In genomic region chrX:40647307-40648197, GRCh38 we compare ENCODE assay signal across 8 cellular contexts. TPM values are rescaled to one million over a fixed set of nuclear protein-coding genes. Genes with fewer than 3 reads are reported as not detected.
DNase-seq lines count a peak whose midpoint lies in the region; ATAC-seq and TF ChIP-seq lines count a peak whose summit lies in the region.

Gene CXorf38 (minus strand): TSS chrX:40647561. CDS start chrX:40647520, 41 bp downstream.

- H3K27me3 Mint-ChIP-seq in T-cell = no peaks in the 10 kb centered on the region
- H3K27me3 Mint-ChIP-seq in progenitor cell of endocrine pancreas = no peaks in the 10 kb centered on the region

- H3K9me3 Mint-ChIP-seq in T-cell (no peaks in the 10 kb centered on the region), progenitor cell of endocrine pancreas (ENCODE audit: low read depth) (peaks cover 4% of the 10 kb centered on the region)

- H3K27ac ChIP-seq in adrenal gland (peak within 1 kb of the TSS; percentile 46 to 87 (median 71)), heart left ventricle (peak within 1 kb of the TSS; percentile 57 to 88 (median 84)), upper lobe of right lung (peak within 1 kb of the TSS; percentile 79)

- no peaks in the 10 kb centered on the region for H3K27me3 ChIP-seq in adrenal gland
- H3K27me3 ChIP-seq in heart left ventricle = peaks cover 0 to 3% (median 0%) of the 10 kb centered on the region in 9 donors
- no peaks in the 10 kb centered on the region for H3K27me3 ChIP-seq in upper lobe of right lung

- POLR2A ChIA-PET in T-cell (lab: Charles Lee) = interaction anchor here in 1 of 2 donors (0.6 kb wide), 1 partner anchor 83 kb away, joined by 7 read pairs; no protein-coding TSS in a partner anchor

- CTCF ChIA-PET in T-cell (lab: Charles Lee) = interaction anchor here (0.7 to 1.3 kb wide), 2 partner anchors 103 to 468 kb away, joined by 3 to 5 read pairs; no protein-coding TSS in a partner anchor

- peak within 1 kb of the TSS; percentile 93 to 95 for H3K27ac Mint-ChIP-seq in T-cell
- peak within 1 kb of the TSS; percentile 94 for H3K27ac Mint-ChIP-seq in progenitor cell of endocrine pancreas

- in situ Hi-C loops in GM13976 (cut with MboI; ENCODE audit: low sequenced_read_pairs, unreplicated experiment) = loop anchor here (10.0 kb wide), 1 partner anchor 103 kb away; no protein-coding TSS in a partner anchor

- ATAC-seq in HG02852 (IDR thresholded peaks at IDR 0.05; ENCODE audit: unreplicated experiment) = peak; percentile 73
- peak; percentile 75 to 80 (median 76) for ATAC-seq in T-cell (replicated peaks in 1 of 4)
- ATAC-seq in heart left ventricle = peak; percentile 76 to 93 (median 88)
- ATAC-seq in upper lobe of right lung = peak; percentile 90

- H3K4me3 Mint-ChIP-seq in T-cell (peak within 1 kb of the TSS; percentile 88 to 95 (median 95)), progenitor cell of endocrine pancreas (ENCODE audit: low read depth) (peak within 1 kb of the TSS; percentile 93)

- H3K36me3 ChIP-seq in adrenal gland (replicated peaks in 1 of 2) (no peaks in the 10 kb centered on the region), heart left ventricle (peaks cover 0 to 19% (median 8%) of the 10 kb centered on the region in 9 donors), upper lobe of right lung (no peaks in the 10 kb centered on the region)

- intact Hi-C loops in adrenal gland (cut with DNase I) = loop anchor here in 1 of 2 donors (10.0 kb wide), 1 partner anchor 103 kb away; no protein-coding TSS in a partner anchor
- intact Hi-C loops in heart left ventricle (cut with DNase I) = loop anchor here in 4 of 10 donors (5.0 to 10.0 kb wide), 3 partner anchors 63 to 105 kb away; partner anchors contain the start of genes ATP6AP2 (in 1 of the 4) and MED14 (in 1 of the 4)
- intact Hi-C loops in upper lobe of right lung (cut with DNase I) = no loop called here

- peaks cover 35 to 51% (median 43%) of the 10 kb centered on the region in 3 donors for H3K4me1 Mint-ChIP-seq in T-cell
- H3K4me1 Mint-ChIP-seq in progenitor cell of endocrine pancreas (ENCODE audit: low read depth) = peaks cover 15% of the 10 kb centered on the region

- TF ChIP-seq POLR2A in adrenal gland (IDR thresholded peaks at IDR 0.05) = peak; percentile 20 to 63
- peak in 1 of 2 donors; percentile 71 for TF ChIP-seq POLR2A in heart left ventricle (IDR thresholded peaks at IDR 0.05)

- TF ChIP-seq CTCF in GM13976 (IDR thresholded peaks at IDR 0.05; ENCODE audit: borderline replicate concordance, control extremely low read depth, extremely low read depth, insufficient read depth, missing control alignments) (no peak), adrenal gland (IDR thresholded peaks at IDR 0.05) (no peak), heart left ventricle (IDR thresholded peaks at IDR 0.05) (no peak), progenitor cell of endocrine pancreas (IDR thresholded peaks at IDR 0.05; ENCODE audit: unreplicated experiment) (no peak), upper lobe of right lung (IDR thresholded peaks at IDR 0.05) (no peak)

- DNase-seq in GM13976 (ENCODE audit: low spot score) (peak; percentile 92), NCI-H146 (lab: John Stamatoyannopoulos, UW) (peak; percentile 91), T-cell (peak; percentile 84 to 98 (median 91)), adrenal gland (peak; percentile 91 to 96 (median 95)), heart left ventricle (peak; percentile 88 to 95 (median 94)), progenitor cell of endocrine pancreas (ENCODE audit: low spot score, unreplicated experiment) (peak; percentile 77), upper lobe of right lung (peak; percentile 94)

- peaks cover 8 to 39% of the 10 kb centered on the region in 2 donors for H3K4me1 ChIP-seq in adrenal gland (replicated peaks in 1 of 2)
- H3K4me1 ChIP-seq in heart left ventricle = peaks cover 0 to 44% (median 18%) of the 10 kb centered on the region in 12 donors
- H3K4me1 ChIP-seq in upper lobe of right lung = peaks cover 13% of the 10 kb centered on the region

- H3K4me3 ChIP-seq in adrenal gland (peak within 1 kb of the TSS in 3 of 4 donors; percentile 42 to 95 (median 77)), heart left ventricle (peak within 1 kb of the TSS; percentile 70 to 98 (median 83)), upper lobe of right lung (peak within 1 kb of the TSS; percentile 63)

- H3K36me3 Mint-ChIP-seq in T-cell = peaks cover 6% of the 10 kb centered on the region
- H3K36me3 Mint-ChIP-seq in progenitor cell of endocrine pancreas (ENCODE audit: insufficient read depth) = peaks cover 5% of the 10 kb centered on the region

- H3K9me3 ChIP-seq in adrenal gland (replicated peaks in 1 of 3) (no peaks in the 10 kb centered on the region), heart left ventricle (no peaks in the 10 kb centered on the region), upper lobe of right lung (no peaks in the 10 kb centered on the region)

- 2 to 38% (median 5%) methylated on average over 4 to 66 of the region's 66 CpGs for WGBS in adrenal gland, 4 donors
- 1 to 20% (median 3%) methylated on average over 29 to 66 of the region's 66 CpGs for WGBS in heart left ventricle, 4 donors

RNA-seq across cellular contexts. Expression of gene CXorf38, which starts in this region (rescaled TPM):
- total RNA-seq in T-cell (10 to 100 TPM; 15.2 to 31.0 (median 25.9) TPM), adrenal gland (10 to 100 TPM; 14.5 to 23.8 (median 20.1) TPM), heart left ventricle (10 to 100 TPM in 1 of 9 donors, 1 to 10 TPM in 8; 3.3 to 16.0 (median 6.0) TPM), progenitor cell of endocrine pancreas (7.3 and 7.9 TPM in 2 replicates), upper lobe of right lung (14.1 TPM)
- polyA plus RNA-seq in adrenal gland (10 to 100 TPM in 1 of 3 donors, 1 to 10 TPM in 2; 6.6 to 14.4 (median 8.2) TPM), heart left ventricle (1 to 10 TPM; 2.6 to 3.5 TPM)

Comparison
In these comparisons a context has a peak if more than half of its experiments do, and no peak if none do; other contexts are left out.
1. Peak in every context shown above with its lines: DNase-seq, ATAC-seq, H3K4me3 ChIP-seq and H3K27ac ChIP-seq.